ENCODE assay signal across 15 cellular contexts in the genomic region with DNA sequence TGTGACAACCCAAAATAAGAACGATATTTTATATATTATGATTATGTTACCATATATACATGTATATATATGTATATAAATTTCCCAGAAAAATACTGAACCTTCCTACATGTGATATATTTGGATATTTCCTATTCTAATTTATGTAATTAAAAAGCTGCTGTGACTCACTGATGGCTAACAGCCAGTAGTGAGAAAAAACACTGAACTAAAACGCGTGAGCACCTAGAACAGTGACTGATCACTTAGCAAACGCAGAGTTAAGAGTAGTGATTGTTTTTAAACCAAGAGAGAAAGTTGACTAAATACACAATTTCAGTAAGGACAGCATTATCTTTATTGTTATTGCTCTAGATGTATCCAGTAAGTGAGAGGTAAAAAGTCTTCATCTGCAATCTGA.
"Had no signal": no experiment of that assay in that cellular context is flagged by ENCODE, and none has a peak within 500 bp of the region (broad histone marks: within the 10 kb centered on the region; RNA-seq: fewer than 3 reads in every experiment).

No MANE protein-coding gene starts in this region.

- DNase-seq: activated CD4-positive, CD25-positive, alpha-beta regulatory T cell treated with anti-CD3 and anti-CD28 coated beads, Interleukin-2, amount 50 U/mL, for 72 hours; activated CD8-positive, alpha-beta memory T cell treated with anti-CD3 and anti-CD28 coated beads, Interleukin-2, amount 50 U/mL, for 4 hours; activated CD8-positive, alpha-beta T cell treated with anti-CD3 and anti-CD28 coated beads for 36 hours; activated effector memory CD4-positive, alpha-beta T cell treated with Interleukin-2 at 50 U/mL for 16 hours; activated naive CD8-positive, alpha-beta T cell treated with anti-CD3 and anti-CD28 coated beads, Interleukin-2, amount 10 ng/mL, durations not matched to agents 7 days and 5 days; aorta; colonic mucosa; effector CD8-positive, alpha-beta T cell; lower lobe of right lung; naive thymus-derived CD8-positive, alpha-beta T cell; stimulated activated CD4-positive, alpha-beta T cell treated with anti-CD3 and anti-CD28 coated beads, Interleukin-12 subunit alpha, Interleukin-12 subunit beta, amount 100 ng/mL, for 4 hours; stimulated activated CD4-positive, alpha-beta T cell treated with anti-CD3 and anti-CD28 coated beads, Interleukin-2, amount 100 ng/mL, for 48 hours; T-helper 9 cell had no signal

- H3K4me3 ChIP-seq: cardiac muscle cell, colonic mucosa, lower lobe of right lung, tibial nerve had no signal

- H3K27ac ChIP-seq: cardiac muscle cell, colonic mucosa, lower lobe of right lung, tibial nerve had no signal

- H3K27me3 Mint-ChIP-seq: activated CD8-positive, alpha-beta T cell treated with anti-CD3 and anti-CD28 coated beads for 36 hours; activated naive CD8-positive, alpha-beta T cell treated with anti-CD3 and anti-CD28 coated beads, Interleukin-2, amount 10 ng/mL, durations not matched to agents 7 days and 5 days; naive thymus-derived CD8-positive, alpha-beta T cell had no signal

- H3K36me3 ChIP-seq: cardiac muscle cell, colonic mucosa, lower lobe of right lung, tibial nerve had no signal

- H3K9me3 ChIP-seq: colonic mucosa, lower lobe of right lung, tibial nerve had no signal

- H3K9me3 Mint-ChIP-seq: activated CD8-positive, alpha-beta T cell treated with anti-CD3 and anti-CD28 coated beads for 36 hours had no signal

- H3K27ac Mint-ChIP-seq: activated naive CD8-positive, alpha-beta T cell treated with anti-CD3 and anti-CD28 coated beads, Interleukin-2, amount 10 ng/mL, durations not matched to agents 7 days and 5 days had no signal

- H3K4me1 ChIP-seq: colonic mucosa, lower lobe of right lung, tibial nerve had no signal

- H3K4me3 Mint-ChIP-seq: activated CD8-positive, alpha-beta T cell treated with anti-CD3 and anti-CD28 coated beads for 36 hours; activated naive CD8-positive, alpha-beta T cell treated with anti-CD3 and anti-CD28 coated beads, Interleukin-2, amount 10 ng/mL, durations not matched to agents 7 days and 5 days had no signal

- H3K27me3 ChIP-seq: cardiac muscle cell, colonic mucosa, tibial nerve had no signal

- ATAC-seq: activated CD8-positive, alpha-beta T cell treated with anti-CD3 and anti-CD28 coated beads for 36 hours; lower lobe of right lung; naive thymus-derived CD8-positive, alpha-beta T cell had no signal
